8 cellular contexts compared by ENCODE assay signal in genomic region chr1:161530671-161531609, GRCh38. TPM values are rescaled to one million over a fixed set of nuclear protein-coding genes. Genes with fewer than 3 reads are reported as not detected.
A peak's percentile ranks its signal among the peaks of the same experiment; 100 is the strongest.
DNase-seq lines count a peak whose midpoint lies in the region; ATAC-seq lines count a peak whose summit lies in the region.
"Not testable (repeated sequence)": the region's sequence is repeated elsewhere in the genome, so short reads cannot be mapped to it uniquely, and the experiment has no call there.

No MANE protein-coding gene starts in this region.

- peak; percentile 92 for DNase-seq in GF-D8 (lab: John Stamatoyannopoulos, UW)
- peak; percentile 98 for DNase-seq in NCI-H1092 (lab: John Stamatoyannopoulos, UW)
- peak; percentile 91 for DNase-seq in SKM-1 (lab: John Stamatoyannopoulos, UW; ENCODE audit: unreplicated experiment)
- peak; percentile 85 to 88 for DNase-seq in activated naive CD4-positive, alpha-beta T cell treated with anti-CD3 and anti-CD28 coated beads, Interleukin-2, amount 50 U/mL, for 72 hours (ENCODE audit: low spot score in 2 of 2)
- peak; percentile 85 for DNase-seq in glomerular endothelial cell (ENCODE audit: extremely low read depth, low read depth, low spot score)
- peak in 54 of 56 donors; percentile 37 to 98 (median 78) for DNase-seq in nucleus accumbens (lab: John Stamatoyannopoulos, UW)
- peak in 41 of 49 donors; percentile 22 to 89 (median 67) for DNase-seq in substantia nigra (lab: John Stamatoyannopoulos, UW)

- ATAC-seq in HG02623 (IDR thresholded peaks at IDR 0.05; ENCODE audit: unreplicated experiment) = peak; percentile 64
- peak; percentile 81 to 87 for ATAC-seq in activated naive CD4-positive, alpha-beta T cell treated with anti-CD3 and anti-CD28 coated beads, Interleukin-2, amount 50 U/mL, for 72 hours

- H3K27ac ChIP-seq in substantia nigra (ENCODE audit: low read depth, low read length, poor library complexity, severe bottlenecking) = peak overlapping the region; percentile 87

- peak overlapping the region; percentile 100 for H3K27ac Mint-ChIP-seq in activated naive CD4-positive, alpha-beta T cell treated with anti-CD3 and anti-CD28 coated beads, Interleukin-2, amount 50 U/mL, for 72 hours

- H3K9me3 Mint-ChIP-seq in activated naive CD4-positive, alpha-beta T cell treated with anti-CD3 and anti-CD28 coated beads, Interleukin-2, amount 50 U/mL, for 72 hours = not testable (repeated sequence)

- H3K36me3 Mint-ChIP-seq in activated naive CD4-positive, alpha-beta T cell treated with anti-CD3 and anti-CD28 coated beads, Interleukin-2, amount 50 U/mL, for 72 hours = not testable (repeated sequence)

RNA-seq across cellular contexts. Expression of gene HSPA6, which starts 6.6 kb away (rescaled TPM):
- total RNA-seq in activated naive CD4-positive, alpha-beta T cell treated with anti-CD3 and anti-CD28 coated beads, Interleukin-2, amount 50 U/mL, for 72 hours = under 1 TPM; 0.31 to 0.61 TPM
- total RNA-seq in glomerular endothelial cell = 0.06 TPM in 1 of 2 replicates, not detected in the other

RNA-seq across cellular contexts. Expression of gene FCGR3A, which starts 18.7 kb away (rescaled TPM):
- total RNA-seq in activated naive CD4-positive, alpha-beta T cell treated with anti-CD3 and anti-CD28 coated beads, Interleukin-2, amount 50 U/mL, for 72 hours = under 1 TPM; 0.16 to 0.59 TPM
- not detected in 2 replicates for total RNA-seq in glomerular endothelial cell

RNA-seq across cellular contexts. Expression of gene FCGR2A, which starts 25.7 kb away (rescaled TPM):
- under 1 TPM in 1 of 2 donors, not detected in 1; 0.49 TPM for total RNA-seq in activated naive CD4-positive, alpha-beta T cell treated with anti-CD3 and anti-CD28 coated beads, Interleukin-2, amount 50 U/mL, for 72 hours
- 1.1 TPM in 1 of 2 replicates, not detected in the other for total RNA-seq in glomerular endothelial cell

Comparison
In these comparisons a context has a peak if more than half of its experiments do, and no peak if none do; other contexts are left out.
1. Peak in every context shown above with its lines: DNase-seq, ATAC-seq and H3K27ac ChIP-seq.